27 cellular contexts compared by ENCODE assay signal in genomic region chr1:173887627-173888026, GRCh38. TPM values are rescaled to one million over a fixed set of nuclear protein-coding genes. Genes with fewer than 3 reads are reported as not detected.
"Had no signal": no experiment of that assay in that cellular context is flagged by ENCODE, and none has a peak within 500 bp of the region (broad histone marks: within the 10 kb centered on the region; RNA-seq: fewer than 3 reads in every experiment).

No MANE protein-coding gene starts in this region.

- ATAC-seq: heart right ventricle; left lung; naive thymus-derived CD8-positive, alpha-beta T cell; stimulated activated naive CD8-positive, alpha-beta T cell treated with anti-CD3 and anti-CD28 coated beads, Interleukin-15, amount 100 ng/mL, for 72 hours had no signal

- DNase-seq: activated CD4-positive, alpha-beta T cell treated with anti-CD3 and anti-CD28 coated beads for 1 hour; activated CD4-positive, alpha-beta T cell treated with anti-CD3 and anti-CD28 coated beads, Interleukin-2, amount 50 U/mL, for 4 hours; activated CD8-positive, alpha-beta memory T cell treated with anti-CD3 and anti-CD28 coated beads for 24 hours; activated CD8-positive, alpha-beta memory T cell treated with anti-CD3 and anti-CD28 coated beads, Interleukin-2, amount 50 U/mL, for 4 hours; activated naive CD8-positive, alpha-beta T cell treated with anti-CD3 and anti-CD28 coated beads, Interleukin-2, amount 10 ng/mL, durations not matched to agents 7 days and 5 days; amygdala; effector CD4-positive, alpha-beta T cell; erythroblast; foreskin fibroblast; heart right ventricle; kidney glomerular epithelial cell; left lung; naive thymus-derived CD8-positive, alpha-beta T cell; ovary; SK-N-SH; stimulated activated CD4-positive, alpha-beta T cell treated with anti-CD3 and anti-CD28 coated beads, Interleukin-12 subunit alpha, Interleukin-12 subunit beta, amount 100 ng/mL, for 4 hours; stimulated activated CD4-positive, alpha-beta T cell treated with anti-CD3 and anti-CD28 coated beads, Interleukin-4, amount 100 ng/mL, for 4 hours; stimulated activated naive CD8-positive, alpha-beta T cell treated with anti-CD3 and anti-CD28 coated beads, Interleukin-15, amount 100 ng/mL, for 72 hours had no signal

- H3K4me3 ChIP-seq: cardiac muscle cell, heart right ventricle, left lung, lung, ovary, prostate gland, right atrium auricular region, tibial nerve had no signal

- H3K27me3 ChIP-seq: cardiac muscle cell, heart right ventricle, left lung, ovary, right atrium auricular region, tibial nerve had no signal

- H3K27ac Mint-ChIP-seq: activated naive CD8-positive, alpha-beta T cell treated with anti-CD3 and anti-CD28 coated beads, Interleukin-2, amount 10 ng/mL, durations not matched to agents 7 days and 5 days; stimulated activated naive CD8-positive, alpha-beta T cell treated with anti-CD3 and anti-CD28 coated beads, Interleukin-15, amount 100 ng/mL, for 72 hours had no signal

- H3K27ac ChIP-seq: cardiac muscle cell, ovary, prostate gland, right atrium auricular region, tibial nerve had no signal

- H3K9me3 Mint-ChIP-seq: activated naive CD8-positive, alpha-beta T cell treated with anti-CD3 and anti-CD28 coated beads, Interleukin-2, amount 10 ng/mL, durations not matched to agents 7 days and 5 days; naive thymus-derived CD8-positive, alpha-beta T cell; stimulated activated naive CD8-positive, alpha-beta T cell treated with anti-CD3 and anti-CD28 coated beads, Interleukin-15, amount 100 ng/mL, for 72 hours had no signal

- H3K4me3 Mint-ChIP-seq: activated naive CD8-positive, alpha-beta T cell treated with anti-CD3 and anti-CD28 coated beads, Interleukin-2, amount 10 ng/mL, durations not matched to agents 7 days and 5 days; stimulated activated naive CD8-positive, alpha-beta T cell treated with anti-CD3 and anti-CD28 coated beads, Interleukin-15, amount 100 ng/mL, for 72 hours had no signal

- H3K27me3 Mint-ChIP-seq: activated naive CD8-positive, alpha-beta T cell treated with anti-CD3 and anti-CD28 coated beads, Interleukin-2, amount 10 ng/mL, durations not matched to agents 7 days and 5 days; naive thymus-derived CD8-positive, alpha-beta T cell; stimulated activated naive CD8-positive, alpha-beta T cell treated with anti-CD3 and anti-CD28 coated beads, Interleukin-15, amount 100 ng/mL, for 72 hours had no signal

RNA-seq across cellular contexts. Expression of gene SERPINC1, which starts 29.5 kb away (rescaled TPM):
- total RNA-seq: activated naive CD8-positive, alpha-beta T cell treated with anti-CD3 and anti-CD28 coated beads, Interleukin-2, amount 10 ng/mL, durations not matched to agents 7 days and 5 days; fibroblast of lung; mesenteric fat pad; prostate gland; skeletal muscle tissue; tibial nerve; urinary bladder had no signal
